25 cellular contexts compared by ENCODE assay signal in genomic region chr2:10740226-10740625, GRCh38. TPM values are rescaled to one million over a fixed set of nuclear protein-coding genes. Genes with fewer than 3 reads are reported as not detected.
"Had no signal": no experiment of that assay in that cellular context is flagged by ENCODE, and none has a peak within 500 bp of the region (broad histone marks: within the 10 kb centered on the region; RNA-seq: fewer than 3 reads in every experiment).

No MANE protein-coding gene starts in this region.

- H3K4me3 Mint-ChIP-seq: memory B cell; natural killer cell; stimulated activated effector memory CD8-positive, alpha-beta T cell treated with anti-CD3 and anti-CD28 coated beads, Interleukin-12 subunit alpha, Interleukin-12 subunit beta, amount 100 ng/mL, for 72 hours; type B pancreatic cell had no signal

- H3K36me3 ChIP-seq: gastroesophageal sphincter, heart left ventricle, ovary, sigmoid colon, stomach, thyroid gland had no signal

- H3K27ac ChIP-seq: dorsolateral prefrontal cortex, foreskin keratinocyte, gastroesophageal sphincter, heart left ventricle, hepatocyte, ovary, sigmoid colon, stomach, thyroid gland had no signal

- ATAC-seq: foreskin keratinocyte; gastroesophageal sphincter; heart left ventricle; left cardiac atrium; left ventricle myocardium superior; natural killer cell; stimulated activated effector memory CD8-positive, alpha-beta T cell treated with anti-CD3 and anti-CD28 coated beads, Interleukin-12 subunit alpha, Interleukin-12 subunit beta, amount 100 ng/mL, for 72 hours had no signal

- H3K79me2 ChIP-seq: hepatocyte had no signal

- H3K4me1 ChIP-seq: foreskin keratinocyte, gastroesophageal sphincter, heart left ventricle, sigmoid colon, stomach, thyroid gland had no signal

- H3K36me3 Mint-ChIP-seq: memory B cell; natural killer cell; stimulated activated effector memory CD8-positive, alpha-beta T cell treated with anti-CD3 and anti-CD28 coated beads, Interleukin-12 subunit alpha, Interleukin-12 subunit beta, amount 100 ng/mL, for 72 hours; type B pancreatic cell had no signal

- H3K4me1 Mint-ChIP-seq: natural killer cell; stimulated activated effector memory CD8-positive, alpha-beta T cell treated with anti-CD3 and anti-CD28 coated beads, Interleukin-12 subunit alpha, Interleukin-12 subunit beta, amount 100 ng/mL, for 72 hours had no signal

- H3K9me3 ChIP-seq: gastroesophageal sphincter, heart left ventricle, ovary, sigmoid colon, stomach, thyroid gland had no signal

- H3K9me3 Mint-ChIP-seq: memory B cell; natural killer cell; stimulated activated effector memory CD8-positive, alpha-beta T cell treated with anti-CD3 and anti-CD28 coated beads, Interleukin-12 subunit alpha, Interleukin-12 subunit beta, amount 100 ng/mL, for 72 hours; type B pancreatic cell had no signal

- H3K27me3 ChIP-seq: dorsolateral prefrontal cortex, foreskin keratinocyte, gastroesophageal sphincter, heart left ventricle, hepatocyte, ovary, stomach, thyroid gland had no signal

- H3K27ac Mint-ChIP-seq: natural killer cell; stimulated activated effector memory CD8-positive, alpha-beta T cell treated with anti-CD3 and anti-CD28 coated beads, Interleukin-12 subunit alpha, Interleukin-12 subunit beta, amount 100 ng/mL, for 72 hours; type B pancreatic cell had no signal

- DNase-seq: dorsolateral prefrontal cortex; effector CD4-positive, alpha-beta T cell; foreskin keratinocyte; kidney; left cardiac atrium; left ventricle myocardium superior; natural killer cell; occipital lobe; ovary; posterior cingulate gyrus; sigmoid colon; stimulated activated CD4-positive, alpha-beta T cell treated with anti-CD3 and anti-CD28 coated beads, Interleukin-2, amount 100 ng/mL, for 24 hours; stimulated activated CD4-positive, alpha-beta T cell treated with anti-CD3 and anti-CD28 coated beads, Interleukin-4, amount 100 ng/mL, for 24 hours; stimulated activated naive CD4-positive, alpha-beta T cell treated with Interleukin-2 at 50 U/mL for 16 hours; stomach; thyroid gland had no signal

- H2AFZ ChIP-seq: hepatocyte had no signal

- H3K4me3 ChIP-seq: dorsolateral prefrontal cortex, gastroesophageal sphincter, heart left ventricle, hepatocyte, lung, ovary, sigmoid colon, stomach, thyroid gland had no signal

- H3K27me3 Mint-ChIP-seq: memory B cell had no signal

- H3K4me2 ChIP-seq: hepatocyte had no signal

RNA-seq across cellular contexts. Expression of gene ATP6V1C2, which starts 18.8 kb away (rescaled TPM):
- total RNA-seq: mononuclear cell, thyroid gland had no signal
- polyA plus RNA-seq: neural cell had no signal
